Comparison of ENCODE assay signal across 1 cellular context in the genomic region with DNA sequence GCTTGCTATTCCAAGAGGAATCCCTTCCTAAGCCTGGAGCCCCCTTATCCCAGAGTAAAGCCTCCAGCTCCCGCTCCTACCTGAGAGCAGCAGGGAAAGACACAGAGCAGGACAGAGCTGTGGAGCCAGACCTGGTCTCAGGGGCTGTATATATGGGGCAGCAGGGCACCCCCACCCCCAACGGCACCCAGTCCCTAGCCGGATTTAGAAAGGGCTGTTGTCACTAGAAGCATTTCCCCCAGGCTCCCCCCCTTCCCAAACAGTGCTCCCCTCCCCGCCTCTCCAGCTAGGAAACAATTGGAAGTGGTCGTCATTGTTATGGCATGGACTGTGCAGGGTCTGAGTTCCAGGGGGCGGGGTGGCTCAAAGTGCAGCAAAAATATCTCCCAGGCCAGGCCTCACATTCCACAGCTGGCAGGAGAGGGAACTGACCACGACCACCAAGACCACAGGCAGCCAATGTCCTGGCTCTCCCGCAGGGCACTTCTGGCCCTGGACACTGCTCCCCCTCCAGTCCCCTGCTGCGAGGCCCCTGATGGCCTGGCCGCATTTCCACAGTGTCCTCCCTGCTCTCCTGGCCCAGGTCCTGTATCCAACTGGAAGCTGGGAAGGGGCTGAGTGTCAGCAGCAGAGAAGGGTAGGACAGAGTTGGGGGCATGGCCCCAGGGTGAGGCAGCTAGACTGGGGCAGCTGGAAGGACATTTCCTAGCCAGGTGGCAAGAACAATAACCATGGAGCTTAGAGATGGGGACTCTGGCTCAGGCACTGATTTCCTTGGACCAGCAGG.
TF ChIP-seq lines count a peak whose summit lies in the region.

Gene MYH7, minus strand, starts transcription at position 121 of the 787 bp plus-strand sequence. CDS start 1,928 bp downstream, outside the sequence.

TF ChIP-seq in HepG2, 621 proteins besides CTCF, POLR2A, EP300 and RAD21 (continued from another document and continues in another):
- TF ChIP-seq ZNF782 (CRISPR knock-in tag; IDR thresholded peaks at IDR 0.05; ENCODE audit: borderline replicate concordance) (no peak), SOX13 (IDR thresholded peaks at IDR 0.05) (peak; percentile 97), SOX13 (CRISPR knock-in tag; conservative IDR thresholded peaks at IDR 0.05 in 1 of 2, IDR thresholded peaks at IDR 0.05 in 1 of 2) (peak in 1 of 2 experiments; percentile 97; a peak in 2 of 4 replicates), PCBP1 (IDR thresholded peaks at IDR 0.05; ENCODE audit: borderline replicate concordance, low read depth, low read length) (no peak), ZNF205 (CRISPR knock-in tag; IDR thresholded peaks at IDR 0.05) (no peak), ZNF572 (CRISPR knock-in tag; IDR thresholded peaks at IDR 0.05) (0 out of 2 replicates have a peak, but pooled peaks have one; percentile 82), HES4 (CRISPR knock-in tag; IDR thresholded peaks at IDR 0.05; ENCODE audit: borderline replicate concordance) (peak; percentile 78; the same call in 1 of the 2 replicates), ZNF225 (CRISPR knock-in tag; IDR thresholded peaks at IDR 0.05) (peak; percentile 85; the same call in 1 of the 2 replicates), CEBPZ (IDR thresholded peaks at IDR 0.05; ENCODE audit: low read length) (no peak), HHEX (CRISPR knock-in tag; IDR thresholded peaks at IDR 0.05) (no peak), SP2 (CRISPR knock-in tag; IDR thresholded peaks at IDR 0.05) (0 out of 2 replicates have a peak, but pooled peaks have one; percentile 7), ZFYVE20 (CRISPR knock-in tag; IDR thresholded peaks at IDR 0.05; ENCODE audit: borderline replicate concordance, low read depth) (no peak), ZBTB7B (CRISPR knock-in tag; IDR thresholded peaks at IDR 0.05) (peak; percentile 97), ZNF574 (CRISPR knock-in tag; IDR thresholded peaks at IDR 0.05) (peak; percentile 42; the same call in 1 of the 2 replicates), ZNF256 (CRISPR knock-in tag; conservative IDR thresholded peaks at IDR 0.05) (no peak), FOSL1 (CRISPR knock-in tag; IDR thresholded peaks at IDR 0.05; ENCODE audit: borderline replicate concordance) (no peak), RFX1 (IDR thresholded peaks at IDR 0.05) (no peak), ZNF83 (CRISPR knock-in tag; IDR thresholded peaks at IDR 0.05; ENCODE audit: borderline replicate concordance) (no peak), SRSF4 (IDR thresholded peaks at IDR 0.05; ENCODE audit: low read depth, low read length, poor library complexity, severe bottlenecking) (no peak), ZNF207 (IDR thresholded peaks at IDR 0.05; ENCODE audit: borderline replicate concordance) (no peak), ZNF773 (CRISPR knock-in tag; IDR thresholded peaks at IDR 0.05; ENCODE audit: borderline replicate concordance) (no peak), MED13 (CRISPR knock-in tag; IDR thresholded peaks at IDR 0.05) (no peak), ZNF687 (CRISPR knock-in tag; IDR thresholded peaks at IDR 0.05) (peak; percentile 81), RELA (CRISPR knock-in tag; IDR thresholded peaks at IDR 0.05) (no peak), ZIK1 (CRISPR knock-in tag; IDR thresholded peaks at IDR 0.05; ENCODE audit: borderline replicate concordance, low read depth) (0 out of 2 replicates have a peak, but pooled peaks have one; percentile 60), MATR3 (CRISPR knock-in tag; IDR thresholded peaks at IDR 0.05) (0 out of 2 replicates have a peak, but pooled peaks have one; percentile 43), ZNF24 (IDR thresholded peaks at IDR 0.05) (no peak), RFX3 (CRISPR knock-in tag; IDR thresholded peaks at IDR 0.05) (no peak), ZNF33A (CRISPR knock-in tag; IDR thresholded peaks at IDR 0.05; ENCODE audit: borderline replicate concordance) (no peak), POGK (CRISPR knock-in tag; conservative IDR thresholded peaks at IDR 0.05) (no peak), PAF1 (CRISPR knock-in tag; IDR thresholded peaks at IDR 0.05) (no peak)
- TF ChIP-seq, protein P1, sequence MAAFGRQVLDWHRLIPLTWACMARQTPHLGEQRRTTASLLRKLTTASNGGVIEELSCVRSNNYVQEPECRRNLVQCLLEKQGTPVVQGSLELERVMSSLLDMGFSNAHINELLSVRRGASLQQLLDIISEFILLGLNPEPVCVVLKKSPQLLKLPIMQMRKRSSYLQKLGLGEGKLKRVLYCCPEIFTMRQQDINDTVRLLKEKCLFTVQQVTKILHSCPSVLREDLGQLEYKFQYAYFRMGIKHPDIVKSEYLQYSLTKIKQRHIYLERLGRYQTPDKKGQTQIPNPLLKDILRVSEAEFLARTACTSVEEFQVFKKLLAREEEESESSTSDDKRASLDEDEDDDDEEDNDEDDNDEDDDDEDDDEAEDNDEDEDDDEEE (CRISPR knock-in tag; IDR thresholded peaks at IDR 0.05), result peak; percentile 87
- TF ChIP-seq, protein P2, sequence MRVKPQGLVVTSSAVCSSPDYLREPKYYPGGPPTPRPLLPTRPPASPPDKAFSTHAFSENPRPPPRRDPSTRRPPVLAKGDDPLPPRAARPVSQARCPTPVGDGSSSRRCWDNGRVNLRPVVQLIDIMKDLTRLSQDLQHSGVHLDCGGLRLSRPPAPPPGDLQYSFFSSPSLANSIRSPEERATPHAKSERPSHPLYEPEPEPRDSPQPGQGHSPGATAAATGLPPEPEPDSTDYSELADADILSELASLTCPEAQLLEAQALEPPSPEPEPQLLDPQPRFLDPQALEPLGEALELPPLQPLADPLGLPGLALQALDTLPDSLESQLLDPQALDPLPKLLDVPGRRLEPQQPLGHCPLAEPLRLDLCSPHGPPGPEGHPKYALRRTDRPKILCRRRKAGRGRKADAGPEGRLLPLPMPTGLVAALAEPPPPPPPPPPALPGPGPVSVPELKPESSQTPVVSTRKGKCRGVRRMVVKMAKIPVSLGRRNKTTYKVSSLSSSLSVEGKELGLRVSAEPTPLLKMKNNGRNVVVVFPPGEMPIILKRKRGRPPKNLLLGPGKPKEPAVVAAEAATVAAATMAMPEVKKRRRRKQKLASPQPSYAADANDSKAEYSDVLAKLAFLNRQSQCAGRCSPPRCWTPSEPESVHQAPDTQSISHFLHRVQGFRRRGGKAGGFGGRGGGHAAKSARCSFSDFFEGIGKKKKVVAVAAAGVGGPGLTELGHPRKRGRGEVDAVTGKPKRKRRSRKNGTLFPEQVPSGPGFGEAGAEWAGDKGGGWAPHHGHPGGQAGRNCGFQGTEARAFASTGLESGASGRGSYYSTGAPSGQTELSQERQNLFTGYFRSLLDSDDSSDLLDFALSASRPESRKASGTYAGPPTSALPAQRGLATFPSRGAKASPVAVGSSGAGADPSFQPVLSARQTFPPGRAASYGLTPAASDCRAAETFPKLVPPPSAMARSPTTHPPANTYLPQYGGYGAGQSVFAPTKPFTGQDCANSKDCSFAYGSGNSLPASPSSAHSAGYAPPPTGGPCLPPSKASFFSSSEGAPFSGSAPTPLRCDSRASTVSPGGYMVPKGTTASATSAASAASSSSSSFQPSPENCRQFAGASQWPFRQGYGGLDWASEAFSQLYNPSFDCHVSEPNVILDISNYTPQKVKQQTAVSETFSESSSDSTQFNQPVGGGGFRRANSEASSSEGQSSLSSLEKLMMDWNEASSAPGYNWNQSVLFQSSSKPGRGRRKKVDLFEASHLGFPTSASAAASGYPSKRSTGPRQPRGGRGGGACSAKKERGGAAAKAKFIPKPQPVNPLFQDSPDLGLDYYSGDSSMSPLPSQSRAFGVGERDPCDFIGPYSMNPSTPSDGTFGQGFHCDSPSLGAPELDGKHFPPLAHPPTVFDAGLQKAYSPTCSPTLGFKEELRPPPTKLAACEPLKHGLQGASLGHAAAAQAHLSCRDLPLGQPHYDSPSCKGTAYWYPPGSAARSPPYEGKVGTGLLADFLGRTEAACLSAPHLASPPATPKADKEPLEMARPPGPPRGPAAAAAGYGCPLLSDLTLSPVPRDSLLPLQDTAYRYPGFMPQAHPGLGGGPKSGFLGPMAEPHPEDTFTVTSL (CRISPR knock-in tag; IDR thresholded peaks at IDR 0.05; ENCODE audit: borderline replicate concordance), result no peak
